1 cellular context compared by ENCODE assay signal in the genomic region with DNA sequence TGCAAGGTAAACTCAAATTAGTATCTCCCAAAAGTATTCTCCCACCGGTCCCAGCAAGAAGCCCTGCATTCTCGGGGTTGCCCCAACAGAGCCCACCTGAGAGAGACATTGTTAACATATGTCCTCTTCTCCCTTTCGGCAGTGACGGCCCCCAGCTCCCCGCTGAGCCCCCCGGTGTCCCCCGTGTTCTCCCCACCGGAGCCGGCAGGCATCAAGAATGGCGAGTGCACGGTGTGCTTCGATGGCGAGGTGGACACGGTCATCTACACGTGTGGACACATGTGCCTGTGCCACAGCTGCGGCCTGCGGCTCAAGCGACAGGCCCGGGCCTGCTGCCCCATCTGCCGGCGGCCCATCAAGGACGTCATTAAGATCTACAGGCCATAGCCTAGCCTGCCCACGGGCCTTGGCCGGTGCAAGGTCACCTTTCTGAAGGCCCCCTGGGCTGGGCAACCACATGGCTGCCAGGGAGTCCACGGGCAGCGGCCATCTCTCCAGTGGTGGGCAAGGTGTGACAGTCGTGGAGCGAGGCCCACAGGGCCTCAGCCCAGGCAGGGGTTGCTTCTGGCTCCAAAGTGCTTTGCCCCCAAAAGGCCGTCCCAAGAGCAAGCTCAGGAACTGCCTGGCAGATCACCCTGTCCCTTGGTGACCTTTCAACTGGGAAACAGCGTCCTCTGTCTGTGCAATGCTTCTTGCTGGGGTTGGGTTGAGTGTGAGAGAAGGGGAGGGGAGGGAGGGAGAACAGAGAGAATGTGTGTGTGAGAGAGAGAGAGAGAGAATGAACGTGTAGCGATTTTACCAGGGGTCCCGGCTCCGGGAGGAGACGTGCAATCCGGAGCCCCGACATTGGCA.
TF ChIP-seq lines count a peak whose summit lies in the region.

No MANE protein-coding gene starts in this region.

TF ChIP-seq in H1, 55 proteins besides CTCF, POLR2A, EP300 and RAD21:
- TF ChIP-seq RBBP5 (IDR thresholded peaks at IDR 0.05; ENCODE audit: borderline replicate concordance, low read depth, low read length): no peak
- no peak for TF ChIP-seq BRCA1 (IDR thresholded peaks at IDR 0.05; ENCODE audit: low read depth, low read length)
- TF ChIP-seq CHD2 (IDR thresholded peaks at IDR 0.05; ENCODE audit: low read length): no peak
- no peak for TF ChIP-seq CBX8 (IDR thresholded peaks at IDR 0.05; ENCODE audit: borderline replicate concordance, low read depth, low read length)
- TF ChIP-seq SP4 (IDR thresholded peaks at IDR 0.05; ENCODE audit: low read length): no peak
- TF ChIP-seq TAF1 (IDR thresholded peaks at IDR 0.05; ENCODE audit: low read depth, low read length): no peak
- no peak for TF ChIP-seq KDM4A (IDR thresholded peaks at IDR 0.05; ENCODE audit: low read depth, low read length, severe bottlenecking)
- TF ChIP-seq TBP (IDR thresholded peaks at IDR 0.05; ENCODE audit: low read depth, low read length): no peak
